In genomic region chr7:98265841-98266271, GRCh38 we compare ENCODE assay signal across 1 cellular context.
TF ChIP-seq lines count a peak whose summit lies in the region.

No MANE protein-coding gene starts in this region.

TF ChIP-seq in GM23338, 12 proteins besides CTCF, POLR2A, EP300 and RAD21 (continued from another document):
- TF ChIP-seq REST (IDR thresholded peaks at IDR 0.05; ENCODE audit: unreplicated experiment) (no peak), ZNF331 (CRISPR knock-in tag; IDR thresholded peaks at IDR 0.05; ENCODE audit: low read depth) (no peak), STAT1 (IDR thresholded peaks at IDR 0.05; ENCODE audit: unreplicated experiment) (no peak), POLR2AphosphoS5 (IDR thresholded peaks at IDR 0.05; ENCODE audit: low read depth) (no peak), EZH2phosphoT487 (IDR thresholded peaks at IDR 0.05; ENCODE audit: unreplicated experiment) (no peak), CREB1 (CRISPR knock-in tag; IDR thresholded peaks at IDR 0.05; ENCODE audit: low read depth) (no peak)
- TF ChIP-seq, protein P1, sequence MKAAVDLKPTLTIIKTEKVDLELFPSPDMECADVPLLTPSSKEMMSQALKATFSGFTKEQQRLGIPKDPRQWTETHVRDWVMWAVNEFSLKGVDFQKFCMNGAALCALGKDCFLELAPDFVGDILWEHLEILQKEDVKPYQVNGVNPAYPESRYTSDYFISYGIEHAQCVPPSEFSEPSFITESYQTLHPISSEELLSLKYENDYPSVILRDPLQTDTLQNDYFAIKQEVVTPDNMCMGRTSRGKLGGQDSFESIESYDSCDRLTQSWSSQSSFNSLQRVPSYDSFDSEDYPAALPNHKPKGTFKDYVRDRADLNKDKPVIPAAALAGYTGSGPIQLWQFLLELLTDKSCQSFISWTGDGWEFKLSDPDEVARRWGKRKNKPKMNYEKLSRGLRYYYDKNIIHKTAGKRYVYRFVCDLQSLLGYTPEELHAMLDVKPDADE (IDR thresholded peaks at IDR 0.05): no peak
